In genomic region chr1:11898831-11899467, GRCh38 we compare ENCODE assay signal across 17 cellular contexts. TPM values are rescaled to one million over a fixed set of nuclear protein-coding genes. Genes with fewer than 3 reads are reported as not detected.
A peak's percentile ranks its signal among the peaks of the same experiment; 100 is the strongest.
DNase-seq lines count a peak whose midpoint lies in the region; ATAC-seq and TF ChIP-seq lines count a peak whose summit lies in the region.
"Had no signal": no experiment of that assay in that cellular context is flagged by ENCODE, and none has a peak within 500 bp of the region (broad histone marks: within the 10 kb centered on the region; RNA-seq: fewer than 3 reads in every experiment).

No MANE protein-coding gene starts in this region.

- no peak overlapping the region for H2BK5ac ChIP-seq in trophoblast cell (ENCODE audit: low read depth, low read length, poor library complexity)

- TF ChIP-seq CTCF in RWPE2 (IDR thresholded peaks at IDR 0.05; ENCODE audit: poor library complexity, severe bottlenecking): no peak
- TF ChIP-seq CTCF in endothelial cell (IDR thresholded peaks at IDR 0.05; ENCODE audit: unreplicated experiment): no peak
- no peak for TF ChIP-seq CTCF in BE2C (IDR thresholded peaks at IDR 0.05; ENCODE audit: low read depth, low read length)

- H3K14ac ChIP-seq in trophoblast cell (ENCODE audit: low read length): no peak overlapping the region

- H3K9me3 ChIP-seq in RWPE2 (ENCODE audit: severe bottlenecking): no peaks in the 10 kb centered on the region
- H3K9me3 ChIP-seq in trophoblast cell (ENCODE audit: insufficient read depth, low read depth, low read length): no peaks in the 10 kb centered on the region
- H3K9me3 ChIP-seq in BE2C: no peaks in the 10 kb centered on the region
- H3K9me3 ChIP-seq: thyroid gland had no signal

- H3K4me1 ChIP-seq in RWPE2 (ENCODE audit: insufficient read depth, poor library complexity, severe bottlenecking): no peaks in the 10 kb centered on the region
- no peaks in the 10 kb centered on the region for H3K4me1 ChIP-seq in trophoblast cell (ENCODE audit: control insufficient read depth in 1 of 2, insufficient read depth in 2 of 2, low read length in 2 of 2)
- H3K4me1 ChIP-seq in BE2C: no peaks in the 10 kb centered on the region
- H3K4me1 ChIP-seq: thyroid gland had no signal

- no peak overlapping the region for H2AFZ ChIP-seq in trophoblast cell (ENCODE audit: insufficient read depth, low read length, poor library complexity)

- no peak overlapping the region for H3K27ac Mint-ChIP-seq in activated T-cell treated with anti-CD3 and anti-CD28 coated beads, Interleukin-2, amount 50 U/mL, for 72 hours
- H3K27ac Mint-ChIP-seq in endothelial cell (ENCODE audit: unreplicated experiment): no peak overlapping the region

- peaks cover 51% of the 10 kb centered on the region for H3K27me3 Mint-ChIP-seq in activated T-cell treated with anti-CD3 and anti-CD28 coated beads, Interleukin-2, amount 50 U/mL, for 72 hours (ENCODE audit: low read depth)
- peaks cover 6% of the 10 kb centered on the region for H3K27me3 Mint-ChIP-seq in endothelial cell (ENCODE audit: unreplicated experiment)

- H3K9me3 Mint-ChIP-seq in activated T-cell treated with anti-CD3 and anti-CD28 coated beads, Interleukin-2, amount 50 U/mL, for 72 hours: no peaks in the 10 kb centered on the region
- no peaks in the 10 kb centered on the region for H3K9me3 Mint-ChIP-seq in endothelial cell (ENCODE audit: unreplicated experiment)

- no peak overlapping the region for H3K4me2 ChIP-seq in trophoblast cell (ENCODE audit: low read length)

- H3K18ac ChIP-seq in trophoblast cell (ENCODE audit: low read length): no peak overlapping the region

- no peaks in the 10 kb centered on the region for H3K79me2 ChIP-seq in trophoblast cell (ENCODE audit: control insufficient read depth, insufficient read depth, low read length, poor library complexity)

- H3K9ac ChIP-seq in trophoblast cell (ENCODE audit: low read length): no peak overlapping the region

- H4K8ac ChIP-seq in trophoblast cell (ENCODE audit: low read depth, low read length): no peak overlapping the region

- H2BK120ac ChIP-seq in trophoblast cell (ENCODE audit: insufficient read depth, low read length, poor library complexity): no peak overlapping the region

- no peak overlapping the region for H3K4me3 Mint-ChIP-seq in activated T-cell treated with anti-CD3 and anti-CD28 coated beads, Interleukin-2, amount 50 U/mL, for 72 hours
- H3K4me3 Mint-ChIP-seq in endothelial cell (ENCODE audit: unreplicated experiment): no peak overlapping the region

- H3K27me3 ChIP-seq in RWPE2 (ENCODE audit: insufficient read depth, poor library complexity, severe bottlenecking) (peaks cover 26% of the 10 kb centered on the region), trophoblast cell (ENCODE audit: insufficient read depth, low read length) (no peaks in the 10 kb centered on the region), BE2C (no peaks in the 10 kb centered on the region)

- H3K79me1 ChIP-seq in trophoblast cell (ENCODE audit: low read length): no peaks in the 10 kb centered on the region

- H3K4me1 Mint-ChIP-seq in activated T-cell treated with anti-CD3 and anti-CD28 coated beads, Interleukin-2, amount 50 U/mL, for 72 hours (ENCODE audit: low read depth): no peaks in the 10 kb centered on the region
- no peaks in the 10 kb centered on the region for H3K4me1 Mint-ChIP-seq in endothelial cell (ENCODE audit: unreplicated experiment)

- H3K4me3 ChIP-seq in RWPE2 (ENCODE audit: severe bottlenecking): no peak overlapping the region
- no peak overlapping the region for H3K4me3 ChIP-seq in trophoblast cell (ENCODE audit: low read depth, low read length)
- no peak overlapping the region for H3K4me3 ChIP-seq in BE2C (ENCODE audit: low read depth, low read length)
- H3K4me3 ChIP-seq: thyroid gland had no signal

- H3K4ac ChIP-seq in trophoblast cell (ENCODE audit: low read depth, low read length): no peak overlapping the region

- H3K36me3 Mint-ChIP-seq in activated T-cell treated with anti-CD3 and anti-CD28 coated beads, Interleukin-2, amount 50 U/mL, for 72 hours (ENCODE audit: insufficient read depth in 2 of 2): no peaks in the 10 kb centered on the region
- no peaks in the 10 kb centered on the region for H3K36me3 Mint-ChIP-seq in endothelial cell (ENCODE audit: low read depth, unreplicated experiment)

- no CpG with 5 or more reads among the region's 26 CpGs for WGBS in trophoblast cell (ENCODE audit: extremely low coverage, insufficient coverage, insufficient read length)

- H3K36me3 ChIP-seq in RWPE2 (ENCODE audit: low read depth) (no peaks in the 10 kb centered on the region), trophoblast cell (ENCODE audit: control insufficient read depth in 1 of 2, insufficient read depth in 2 of 2, low read length in 2 of 2) (no peaks in the 10 kb centered on the region), BE2C (no peaks in the 10 kb centered on the region)
- H3K36me3 ChIP-seq: thyroid gland had no signal

- DNase-seq in activated T-cell treated with anti-CD3 and anti-CD28 coated beads for 48 hours (ENCODE audit: low read depth) (peak; percentile 19), RWPE2 (ENCODE audit: low spot score) (no peak), endothelial cell (ENCODE audit: low spot score) (peak; percentile 59), trophoblast cell (peak; percentile 29 to 63), BE2C (no peak), MV-4-11 (lab: John Stamatoyannopoulos, UW) (no peak)
- no peak for DNase-seq in activated T-cell treated with anti-CD3 and anti-CD28 coated beads, Interleukin-2, amount 50 U/mL, for 72 hours
- DNase-seq: activated CD4-positive, alpha-beta T cell treated with anti-CD3 and anti-CD28 coated beads, Interleukin-2, amount 50 U/mL, for 4 hours; hypothalamus; mesenchymal stem cell; NCI-H1048; stimulated activated CD4-positive, alpha-beta T cell treated with anti-CD3 and anti-CD28 coated beads, Interleukin-12 subunit alpha, Interleukin-12 subunit beta, amount 100 ng/mL, for 4 hours had no signal

- no peak for ATAC-seq in activated T-cell treated with anti-CD3 and anti-CD28 coated beads, Interleukin-2, amount 50 U/mL, for 72 hours (replicated peaks in 1 of 2)
- ATAC-seq in RWPE2 (ENCODE audit: low read depth) (peak; percentile 60), HG02884 (IDR thresholded peaks at IDR 0.05; ENCODE audit: unreplicated experiment) (no peak)

- no peak overlapping the region for H3K23ac ChIP-seq in trophoblast cell (ENCODE audit: low read length)

- H2AK5ac ChIP-seq in trophoblast cell (ENCODE audit: low read length): no peak overlapping the region

- H4K12ac ChIP-seq in trophoblast cell (ENCODE audit: low read depth, low read length): no peak overlapping the region

- no peak overlapping the region for H2BK12ac ChIP-seq in trophoblast cell (ENCODE audit: low read length)

- H3K27ac ChIP-seq in RWPE2 (ENCODE audit: poor library complexity, severe bottlenecking) (no peak overlapping the region), trophoblast cell (ENCODE audit: low read depth, low read length) (no peak overlapping the region)
- H3K27ac ChIP-seq: thyroid gland had no signal

- no peak overlapping the region for H4K91ac ChIP-seq in trophoblast cell (ENCODE audit: low read depth, low read length)

RNA-seq across cellular contexts. Expression of gene KIAA2013, which starts 27.3 kb away (rescaled TPM):
- 10 to 100 TPM; 25.3 to 26.9 TPM for total RNA-seq in activated T-cell treated with anti-CD3 and anti-CD28 coated beads, Interleukin-2, amount 50 U/mL, for 72 hours
- total RNA-seq in endothelial cell (ENCODE audit: unreplicated experiment): 38.0 TPM
- polyA plus RNA-seq in trophoblast cell (2013): 29.2 and 29.9 TPM in 2 replicates
- polyA plus RNA-seq in BE2C (2012; ENCODE audit: insufficient read depth, insufficient read length, low read depth): 48.0 TPM

RNA-seq across cellular contexts. Expression of gene PLOD1, which starts 35.6 kb away (rescaled TPM):
- 10 to 100 TPM; 13.5 to 13.6 TPM for total RNA-seq in activated T-cell treated with anti-CD3 and anti-CD28 coated beads, Interleukin-2, amount 50 U/mL, for 72 hours
- 173 TPM for total RNA-seq in endothelial cell (ENCODE audit: unreplicated experiment)
- polyA plus RNA-seq in trophoblast cell (2013): 109 and 118 TPM in 2 replicates
- 53.3 TPM for polyA plus RNA-seq in BE2C (2012; ENCODE audit: insufficient read depth, insufficient read length, low read depth)

RNA-seq across cellular contexts. Expression of gene NPPB, which starts 40.2 kb away (rescaled TPM):
- total RNA-seq in activated T-cell treated with anti-CD3 and anti-CD28 coated beads, Interleukin-2, amount 50 U/mL, for 72 hours: not detected
- total RNA-seq in endothelial cell (ENCODE audit: unreplicated experiment): not detected
- 59.2 and 70.8 TPM in 2 replicates for polyA plus RNA-seq in trophoblast cell (2013)
- polyA plus RNA-seq in BE2C (2012; ENCODE audit: insufficient read depth, insufficient read length, low read depth): 6.5 TPM
- total RNA-seq: HT1080, omental fat pad, thyroid gland had no signal
- polyA plus RNA-seq: AG04450 had no signal

RNA-seq across cellular contexts. Expression of gene NPPA, which starts 51.4 kb away (rescaled TPM):
- total RNA-seq in activated T-cell treated with anti-CD3 and anti-CD28 coated beads, Interleukin-2, amount 50 U/mL, for 72 hours: not detected
- not detected for total RNA-seq in endothelial cell (ENCODE audit: unreplicated experiment)
- polyA plus RNA-seq in trophoblast cell (2013): not detected in 2 replicates
- 33.1 TPM for polyA plus RNA-seq in BE2C (2012; ENCODE audit: insufficient read depth, insufficient read length, low read depth)
- total RNA-seq: HT1080, omental fat pad, thyroid gland had no signal
- polyA plus RNA-seq: AG04450 had no signal

Comparison
In these comparisons a context has a peak if more than half of its experiments do, and no peak if none do; other contexts are left out.
1. DNase-seq: peak in activated T-cell treated with anti-CD3 and anti-CD28 coated beads for 48 hours (single experiment), endothelial cell (single experiment) and trophoblast cell (2 of 2); none in activated T-cell treated with anti-CD3 and anti-CD28 coated beads, Interleukin-2, amount 50 U/mL, for 72 hours (0 of 2), RWPE2 (single experiment), BE2C (single experiment) and MV-4-11 (single experiment).
2. RNA of gene PLOD1, which starts 35.6 kb away (total RNA-seq): 173 TPM in endothelial cell (single experiment); 13.5 to 13.6 TPM in activated T-cell treated with anti-CD3 and anti-CD28 coated beads, Interleukin-2, amount 50 U/mL, for 72 hours; every median in the first group is over 10 times any median in the second.